Comparison of ENCODE assay signal across 9 cellular contexts in the genomic region with DNA sequence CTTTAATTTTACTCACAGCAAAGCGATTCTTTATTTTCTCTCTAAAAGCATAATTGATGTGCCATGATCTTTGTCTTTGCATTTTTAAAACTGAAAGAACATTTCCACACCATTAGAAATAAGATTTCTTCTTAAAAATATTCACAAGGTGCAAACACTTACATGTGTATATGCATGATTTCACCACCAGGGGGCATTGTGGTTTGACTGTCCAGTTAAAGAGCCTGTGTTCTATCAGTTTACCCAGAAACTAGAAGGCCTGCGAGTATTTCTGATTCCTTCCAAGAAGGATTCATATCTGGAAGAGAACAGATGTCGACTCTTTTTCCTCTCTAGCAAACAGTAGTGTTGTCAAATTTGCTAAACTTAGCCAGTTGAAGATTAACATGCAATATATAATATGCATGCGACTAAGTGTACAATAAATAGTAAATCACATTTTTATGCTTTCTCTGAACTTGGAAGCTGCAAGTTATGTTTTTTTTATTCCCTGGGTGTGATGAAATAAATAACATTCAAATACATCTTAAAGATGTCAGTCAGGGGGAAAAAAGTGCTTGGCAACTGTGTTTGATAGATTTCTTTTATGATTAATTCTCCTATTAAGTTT.
DNase-seq lines count a peak whose midpoint lies in the region; ATAC-seq, FAIRE-seq and TF ChIP-seq lines count a peak whose summit lies in the region.
"Had no signal": no experiment of that assay in that cellular context is flagged by ENCODE, and none has a peak within 500 bp of the region (broad histone marks: within the 10 kb centered on the region; RNA-seq: fewer than 3 reads in every experiment).

No MANE protein-coding gene starts in this region.

- H3K9me3 Mint-ChIP-seq in stimulated activated memory B cell treated with anti-CD40 and anti-IgM and Interleukin-4, amounts not matched to agents 10 μg/mL and 1 μg/mL and 100 μg/mL, for 72 hours = no peaks in the 10 kb centered on the region
- H3K9me3 Mint-ChIP-seq: IgD-negative memory B cell had no signal

- FAIRE-seq in frontal cortex (lab: Jason Lieb, UNC) = peak; percentile 89

- no peaks in the 10 kb centered on the region for H3K4me1 Mint-ChIP-seq in stimulated activated memory B cell treated with anti-CD40 and anti-IgM and Interleukin-4, amounts not matched to agents 10 μg/mL and 1 μg/mL and 100 μg/mL, for 72 hours

- no peak overlapping the region for H3K27ac Mint-ChIP-seq in stimulated activated memory B cell treated with anti-CD40 and anti-IgM and Interleukin-4, amounts not matched to agents 10 μg/mL and 1 μg/mL and 100 μg/mL, for 72 hours
- H3K27ac Mint-ChIP-seq: IgD-negative memory B cell had no signal

- H3K4me3 Mint-ChIP-seq in stimulated activated memory B cell treated with anti-CD40 and anti-IgM and Interleukin-4, amounts not matched to agents 10 μg/mL and 1 μg/mL and 100 μg/mL, for 72 hours = no peak overlapping the region
- H3K4me3 Mint-ChIP-seq: IgD-negative memory B cell had no signal

- DNase-seq in AML-193 (lab: John Stamatoyannopoulos, UW) (peak; percentile 7 to 17), NCI-H460 (ENCODE audit: extremely low read depth, low read depth) (peak; percentile 4), activated T-cell treated with anti-CD3 and anti-CD28 coated beads for 4 hours (peak; percentile 30), frontal cortex (ENCODE audit: low spot score in 2 of 2) (peak; percentile 21 to 48), retinal pigment epithelial cell (ENCODE audit: low read depth) (no peak), NCI-H1048 (lab: John Stamatoyannopoulos, UW) (no peak)

- TF ChIP-seq CTCF in GM12872 (IDR thresholded peaks at IDR 0.05; ENCODE audit: insufficient read depth, low read depth, low read length) (peak; percentile 59), retinal pigment epithelial cell (conservative IDR thresholded peaks at IDR 0.05; ENCODE audit: low read depth, low read length) (peak; percentile 63)

- no peak for ATAC-seq in stimulated activated memory B cell treated with anti-CD40 and anti-IgM and Interleukin-4, amounts not matched to agents 10 μg/mL and 1 μg/mL and 100 μg/mL, for 72 hours

- H3K4me3 ChIP-seq in retinal pigment epithelial cell (ENCODE audit: low read length) = no peak overlapping the region

- H3K36me3 Mint-ChIP-seq in stimulated activated memory B cell treated with anti-CD40 and anti-IgM and Interleukin-4, amounts not matched to agents 10 μg/mL and 1 μg/mL and 100 μg/mL, for 72 hours = no peaks in the 10 kb centered on the region

- H3K27me3 Mint-ChIP-seq in stimulated activated memory B cell treated with anti-CD40 and anti-IgM and Interleukin-4, amounts not matched to agents 10 μg/mL and 1 μg/mL and 100 μg/mL, for 72 hours = no peaks in the 10 kb centered on the region

Comparison
In these comparisons a context has a peak if more than half of its experiments do, and no peak if none do; other contexts are left out.
1. DNase-seq: peak in AML-193 (2 of 2), NCI-H460 (single experiment), activated T-cell treated with anti-CD3 and anti-CD28 coated beads for 4 hours (single experiment) and frontal cortex (2 of 2); none in retinal pigment epithelial cell (single experiment) and NCI-H1048 (single experiment).